8 cellular contexts compared by ENCODE assay signal in the genomic region with DNA sequence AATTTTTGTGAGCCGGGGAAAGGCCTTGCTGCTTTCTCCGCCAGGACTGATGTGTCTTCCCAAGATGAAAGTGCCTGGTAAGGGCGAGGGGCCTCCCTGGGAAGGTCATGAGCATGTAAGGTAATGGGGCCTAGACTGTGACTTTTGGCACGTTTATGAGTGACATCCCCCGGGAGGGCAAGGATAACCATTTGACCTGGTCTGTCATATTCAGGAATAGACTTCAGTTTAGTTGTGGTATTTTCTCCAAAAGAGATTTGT. TPM values are rescaled to one million over a fixed set of nuclear protein-coding genes. Genes with fewer than 3 reads are reported as not detected.
DNase-seq lines count a peak whose midpoint lies in the region; ATAC-seq and TF ChIP-seq lines count a peak whose summit lies in the region.

No MANE protein-coding gene starts in this region.

- H3K4me2 ChIP-seq in MM.1S (ENCODE audit: low read depth, low read length) = peak overlapping the region; percentile 70

- peaks cover 67% of the 10 kb centered on the region for H3K79me2 ChIP-seq in MM.1S (ENCODE audit: low read length)

- peaks cover 38% of the 10 kb centered on the region for H3F3A ChIP-seq in MM.1S (ENCODE audit: insufficient read depth, low read length)

- H3K27ac ChIP-seq in MM.1S (ENCODE audit: low read length) (peak overlapping the region; percentile 90), angular gyrus (ENCODE audit: low read depth, low read length) (peak overlapping the region; percentile 51)

- no peak for ATAC-seq in activated T-cell treated with anti-CD3 and anti-CD28 coated beads, Interleukin-2, amount 50 U/mL, for 72 hours (replicated peaks in 1 of 2)

- peaks cover 12% of the 10 kb centered on the region for H3K4me1 ChIP-seq in MM.1S (ENCODE audit: low read length)

- peaks cover 12 to 28% of the 10 kb centered on the region in 2 donors for H3K36me3 Mint-ChIP-seq in activated T-cell treated with anti-CD3 and anti-CD28 coated beads, Interleukin-2, amount 50 U/mL, for 72 hours (ENCODE audit: insufficient read depth in 2 of 2)

- H4K20me1 ChIP-seq in MM.1S (ENCODE audit: insufficient read depth, low read length) = peaks cover 32% of the 10 kb centered on the region

- H3K36me3 ChIP-seq in MM.1S (replicated peaks; ENCODE audit: insufficient read depth, low read length) = no peaks in the 10 kb centered on the region; the same call in 1 of the 2 replicates

- no peaks in the 10 kb centered on the region for H3K27me3 ChIP-seq in MM.1S (replicated peaks; ENCODE audit: insufficient read depth, low read length)

- peak overlapping the region; percentile 34; the same call in 1 of the 2 replicates for H2AFZ ChIP-seq in MM.1S (ENCODE audit: low read length)

- peaks cover 58% of the 10 kb centered on the region for H3K4me1 Mint-ChIP-seq in activated T-cell treated with anti-CD3 and anti-CD28 coated beads, Interleukin-2, amount 50 U/mL, for 72 hours (ENCODE audit: low read depth)

- H3K27ac Mint-ChIP-seq in activated T-cell treated with anti-CD3 and anti-CD28 coated beads, Interleukin-2, amount 50 U/mL, for 72 hours = peak overlapping the region; percentile 85

- no peaks in the 10 kb centered on the region for H3K9me3 Mint-ChIP-seq in activated T-cell treated with anti-CD3 and anti-CD28 coated beads, Interleukin-2, amount 50 U/mL, for 72 hours

- H3K27me3 Mint-ChIP-seq in activated T-cell treated with anti-CD3 and anti-CD28 coated beads, Interleukin-2, amount 50 U/mL, for 72 hours (ENCODE audit: low read depth) = no peaks in the 10 kb centered on the region

- no peaks in the 10 kb centered on the region for H3K9me2 ChIP-seq in MM.1S (replicated peaks; ENCODE audit: insufficient read depth, low read length)

- no peak for TF ChIP-seq CTCF in MM.1S (IDR thresholded peaks at IDR 0.05; ENCODE audit: low read length)

- peak overlapping the region; percentile 99 for H3K4me3 ChIP-seq in MM.1S (ENCODE audit: low read length)

- peak overlapping the region; percentile 96 to 97 for H3K4me3 Mint-ChIP-seq in activated T-cell treated with anti-CD3 and anti-CD28 coated beads, Interleukin-2, amount 50 U/mL, for 72 hours

- H3K9ac ChIP-seq in MM.1S (ENCODE audit: low read length) = peak overlapping the region; percentile 100

- DNase-seq in activated T-cell treated with anti-CD3 and anti-CD28 coated beads, Interleukin-2, amount 50 U/mL, for 72 hours = peak in 1 of 2 donors; percentile 26
- DNase-seq in activated T-cell treated with anti-CD3 and anti-CD28 coated beads, Interleukin-2, amount 50 U/mL, for 48 hours = no peak
- DNase-seq in MM.1S (peak; percentile 24), iPS-NIHi11 (ENCODE audit: low spot score) (peak; percentile 40), NCI-H526 treated with DMSO at 0.1 percent for 48 hours (lab: John Stamatoyannopoulos, UW) (no peak), NCI-H510A treated with DMSO at 0.1 percent for 48 hours (lab: John Stamatoyannopoulos, UW) (no peak)
- peak; percentile 35 for DNase-seq in stimulated activated CD4-positive, alpha-beta T cell treated with anti-CD3 and anti-CD28 coated beads, Interleukin-4, amount 100 ng/mL, for 1 hour

- H3K9me3 ChIP-seq in MM.1S (replicated peaks; ENCODE audit: insufficient read depth, low read length) = no peaks in the 10 kb centered on the region

RNA-seq across cellular contexts. Expression of a gene that starts 0.6 kb away (rescaled TPM):
- 100 to 1,000 TPM; 450 to 480 TPM for total RNA-seq in activated T-cell treated with anti-CD3 and anti-CD28 coated beads, Interleukin-2, amount 50 U/mL, for 72 hours

RNA-seq across cellular contexts. Expression of a gene that starts 23.5 kb away (rescaled TPM):
- total RNA-seq in activated T-cell treated with anti-CD3 and anti-CD28 coated beads, Interleukin-2, amount 50 U/mL, for 72 hours = 10 to 100 TPM; 50.2 to 68.9 TPM

Comparison
In these comparisons a context has a peak if more than half of its experiments do, and no peak if none do; other contexts are left out.
1. DNase-seq: peak in MM.1S (single experiment), iPS-NIHi11 (single experiment) and stimulated activated CD4-positive, alpha-beta T cell treated with anti-CD3 and anti-CD28 coated beads, Interleukin-4, amount 100 ng/mL, for 1 hour (single experiment); none in activated T-cell treated with anti-CD3 and anti-CD28 coated beads, Interleukin-2, amount 50 U/mL, for 48 hours (0 of 2), NCI-H526 treated with DMSO at 0.1 percent for 48 hours (single experiment) and NCI-H510A treated with DMSO at 0.1 percent for 48 hours (single experiment).